In the genomic region with DNA sequence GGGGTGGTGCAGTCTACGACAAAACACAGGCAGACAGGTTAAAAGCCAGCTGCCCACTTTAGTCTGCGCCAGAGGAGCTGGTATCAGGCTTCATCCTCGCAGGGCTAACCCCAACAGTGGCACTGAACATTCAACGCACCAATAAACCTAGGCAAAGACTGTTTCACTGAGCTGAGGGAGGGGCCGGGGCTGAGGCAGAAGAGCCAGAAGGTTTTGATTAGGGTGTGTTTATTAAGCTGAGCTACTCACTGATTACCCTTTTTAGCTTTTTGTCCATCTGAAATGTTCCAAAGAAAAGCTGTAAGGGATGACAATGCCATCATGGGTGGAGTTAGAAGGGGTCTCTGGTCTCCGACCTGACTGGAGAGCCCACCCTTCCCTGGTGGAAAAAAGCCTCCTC, we compare ENCODE assay signal across 8 cellular contexts. TPM values are rescaled to one million over a fixed set of nuclear protein-coding genes. Genes with fewer than 3 reads are reported as not detected.
DNase-seq lines count a peak whose midpoint lies in the region; ATAC-seq, FAIRE-seq and TF ChIP-seq lines count a peak whose summit lies in the region.
"Had no signal": no experiment of that assay in that cellular context is flagged by ENCODE, and none has a peak within 500 bp of the region (broad histone marks: within the 10 kb centered on the region; RNA-seq: fewer than 3 reads in every experiment).

No MANE protein-coding gene starts in this region.

- no peaks in the 10 kb centered on the region for H3K9me2 ChIP-seq in GM23248 (ENCODE audit: insufficient read depth)

- CTCF ChIA-PET in Panc1 (lab: Charles Lee) (interaction anchor here (0.6 kb wide), 1 partner anchor 10 kb away, joined by 6 read pairs; no protein-coding TSS in a partner anchor), endothelial cell of umbilical vein (lab: Charles Lee) (interaction anchor here (2.4 kb wide), 1 partner anchor 10 kb away, joined by 15 read pairs; a partner anchor contains a TSS)

- H3K79me2 ChIP-seq in GM23248 (ENCODE audit: insufficient read depth): peaks cover 57% of the 10 kb centered on the region
- peaks cover 18% of the 10 kb centered on the region for H3K79me2 ChIP-seq in endothelial cell of umbilical vein (ENCODE audit: control insufficient read depth, insufficient read depth, low read length)

- DNase-seq in GM23248 (peak; percentile 47), Panc1 (ENCODE audit: low read depth, low spot score) (no peak), endothelial cell of umbilical vein (ENCODE audit: low read depth, low spot score) (no peak), prostate gland (ENCODE audit: low spot score) (no peak), hippocampal formation (lab: John Stamatoyannopoulos, UW) (no peak), NCI-H526 (lab: John Stamatoyannopoulos, UW) (no peak), amniotic stem cell (lab: John Stamatoyannopoulos, UW) (no peak)
- DNase-seq: NCI-H446 had no signal

- BruUV-seq in Panc1 (replicated peaks; lab: Mats Ljungman, UMichigan) (no TSS peak), endothelial cell of umbilical vein (replicated peaks; lab: Mats Ljungman, UMichigan) (TSS peak; percentile 24)

- dilution Hi-C loops in endothelial cell of umbilical vein (cut with MboI; ENCODE audit: extremely low pct_ligation_motif_present, low sequenced_read_pairs): no loop called here

- TF ChIP-seq POLR2A in endothelial cell of umbilical vein (IDR thresholded peaks at IDR 0.05; ENCODE audit: low read depth, low read length) (no peak), prostate gland (IDR thresholded peaks at IDR 0.05) (no peak)

- H3K4me2 ChIP-seq in GM23248 (ENCODE audit: unreplicated experiment) (peak overlapping the region; percentile 84), endothelial cell of umbilical vein (ENCODE audit: insufficient read depth, low read length) (peak overlapping the region; percentile 59)

- H3K9ac ChIP-seq in GM23248 (peak overlapping the region; percentile 78), endothelial cell of umbilical vein (replicated peaks; ENCODE audit: extremely low read depth, insufficient read depth, low read length) (no peak overlapping the region)

- H2AFZ ChIP-seq in GM23248 (no peak overlapping the region), endothelial cell of umbilical vein (ENCODE audit: low read depth, low read length) (no peak overlapping the region)

- FAIRE-seq in endothelial cell of umbilical vein (lab: Jason Lieb, UNC): no peak

- H4K20me1 ChIP-seq in GM23248 (ENCODE audit: insufficient read depth) (no peaks in the 10 kb centered on the region), endothelial cell of umbilical vein (replicated peaks; ENCODE audit: control insufficient read depth, extremely low read depth, insufficient read depth, low read length) (no peaks in the 10 kb centered on the region)

- no peak for ATAC-seq in Panc1

- 31 to 42% methylated on average over 6 of the region's 6 CpGs for WGBS in GM23248 (ENCODE audit: low coverage in 1 of 2, low lambda C conversion rate in 2 of 2, missing lambda C conversion rate in 2 of 2), 2 experiments
- WGBS in prostate gland: 73% methylated on average over 6 of the region's 6 CpGs

- H3K4me1 ChIP-seq in GM23248 (ENCODE audit: insufficient read depth): peaks cover 7% of the 10 kb centered on the region; the same call in 1 of the 2 replicates
- peaks cover 3% of the 10 kb centered on the region; the same call in 1 of the 2 replicates for H3K4me1 ChIP-seq in Panc1 (ENCODE audit: control insufficient read depth, insufficient read depth, low read length)
- peaks cover 9% of the 10 kb centered on the region for H3K4me1 ChIP-seq in endothelial cell of umbilical vein (ENCODE audit: control insufficient read depth, extremely low read depth, insufficient read depth, low read length)
- peaks cover 12% of the 10 kb centered on the region for H3K4me1 ChIP-seq in prostate gland (replicated peaks)

- peaks cover 17% of the 10 kb centered on the region; the same call in 1 of the 2 replicates for H3K36me3 ChIP-seq in GM23248 (ENCODE audit: low read depth)
- H3K36me3 ChIP-seq in Panc1 (ENCODE audit: control insufficient read depth, insufficient read depth, low read length): no peaks in the 10 kb centered on the region; the same call in 1 of the 2 replicates
- peaks cover 13 to 31% of the 10 kb centered on the region in 2 experiments for H3K36me3 ChIP-seq in endothelial cell of umbilical vein (ENCODE audit: control insufficient read depth in 2 of 2, extremely low read depth in 1 of 2, insufficient read depth in 2 of 2, low read length in 2 of 2)
- H3K36me3 ChIP-seq in prostate gland: peaks cover 0 to 11% of the 10 kb centered on the region in 2 donors

- H3F3A ChIP-seq in GM23248 (ENCODE audit: insufficient read depth): no peaks in the 10 kb centered on the region

- no peaks in the 10 kb centered on the region for H3K9me3 ChIP-seq in GM23248 (ENCODE audit: low read depth)
- no peaks in the 10 kb centered on the region for H3K9me3 ChIP-seq in Panc1 (ENCODE audit: control insufficient read depth, insufficient read depth, low read depth, low read length)
- no peaks in the 10 kb centered on the region for H3K9me3 ChIP-seq in endothelial cell of umbilical vein (replicated peaks; ENCODE audit: control insufficient read depth, insufficient read depth, low read length)
- no peaks in the 10 kb centered on the region for H3K9me3 ChIP-seq in prostate gland

- intact Hi-C loops in Panc1 (cut with micrococcal nuclease; ENCODE audit: unreplicated experiment): no loop called here
- intact Hi-C loops in endothelial cell of umbilical vein (cut with micrococcal nuclease): no loop called here
- intact Hi-C loops in prostate gland (cut with DNase I): no loop called here

- H3K4me3 ChIP-seq in GM23248: peak overlapping the region; percentile 75
- peak overlapping the region; percentile 57 to 63 for H3K4me3 ChIP-seq in Panc1 (ENCODE audit: low read depth in 2 of 2, low read length in 2 of 2)
- peak overlapping the region in 1 of 3 experiments; percentile 42 for H3K4me3 ChIP-seq in endothelial cell of umbilical vein (replicated peaks in 1 of 3; ENCODE audit: insufficient read depth in 1 of 3, low read depth in 1 of 3, low read length in 3 of 3)
- H3K4me3 ChIP-seq in prostate gland: peak overlapping the region; percentile 61 to 73

- POLR2A ChIA-PET in Panc1 (lab: Charles Lee) (no interaction called here), endothelial cell of umbilical vein (lab: Charles Lee) (no interaction called here)

- H3K9me1 ChIP-seq in endothelial cell of umbilical vein (replicated peaks; ENCODE audit: control insufficient read depth, extremely low read depth, insufficient read depth, low read length): no peaks in the 10 kb centered on the region

- in situ Hi-C loops in GM23248 (cut with MboI) (no loop called here), Panc1 (cut with HindIII; ENCODE audit: low pct_unique_long_range_greater_than_20kb, low sequenced_read_pairs) (no loop called here)

- H3K27me3 ChIP-seq in GM23248 (replicated peaks; ENCODE audit: insufficient read depth) (no peaks in the 10 kb centered on the region), Panc1 (ENCODE audit: control insufficient read depth, insufficient read depth, low read length) (no peaks in the 10 kb centered on the region), endothelial cell of umbilical vein (ENCODE audit: control insufficient read depth in 2 of 2, insufficient read depth in 2 of 2, low read length in 2 of 2) (no peaks in the 10 kb centered on the region), prostate gland (replicated peaks; ENCODE audit: insufficient read depth) (no peaks in the 10 kb centered on the region)

- H3K27ac ChIP-seq in GM23248: no peak overlapping the region
- H3K27ac ChIP-seq in Panc1 (ENCODE audit: low read length): no peak overlapping the region
- H3K27ac ChIP-seq in endothelial cell of umbilical vein (ENCODE audit: insufficient read depth, low read depth, low read length): no peak overlapping the region
- peak overlapping the region in 1 of 2 donors; percentile 39 for H3K27ac ChIP-seq in prostate gland

- TF ChIP-seq CTCF in Panc1 (IDR thresholded peaks at IDR 0.05) (no peak), endothelial cell of umbilical vein (IDR thresholded peaks at IDR 0.05; ENCODE audit: extremely low read depth in 1 of 2, insufficient read depth in 1 of 2, low read depth in 1 of 2, low read length in 2 of 2) (no peak), prostate gland (IDR thresholded peaks at IDR 0.05) (no peak)

RNA-seq across cellular contexts. Expression of a gene that starts 1.4 kb away (rescaled TPM):
- 29.6 and 35.0 TPM in 2 replicates for total RNA-seq in GM23248 (2014; rRNA removed; shearing (Covaris generic))
- polyA plus RNA-seq in GM23248 (2016; fragmentation: Nextera tagmentation; extraction: Ambion mirVana) (6.1 and 11.6 TPM in 2 replicates), endothelial cell of umbilical vein (22.3 and 22.8 TPM in 2 replicates)
- total RNA-seq in Panc1 (2021; ENCODE audit: unreplicated experiment) (37.0 TPM), endothelial cell of umbilical vein (32.6 and 35.4 TPM in 2 replicates), prostate gland (10 to 100 TPM; 20.8 to 34.8 TPM)
- polyA plus RNA-seq in Panc1 (2012; ENCODE audit: insufficient read length): 31.7 TPM
- 19.3 and 21.9 TPM in 2 replicates for polyA plus RNA-seq in endothelial cell of umbilical vein (2011; cell fraction: cytosol; rRNA removed)
- 42.1 and 43.3 TPM in 2 replicates for polyA plus RNA-seq in endothelial cell of umbilical vein (2011; cell fraction: nucleus; rRNA removed)
- 21.3 and 23.6 TPM in 2 replicates for polyA plus RNA-seq in endothelial cell of umbilical vein (2012)
- 8.6 and 10.9 TPM in 2 replicates for polyA minus RNA-seq in endothelial cell of umbilical vein
- polyA minus RNA-seq in endothelial cell of umbilical vein (2011; cell fraction: cytosol; rRNA and poly(A)+ RNA removed): 42.3 TPM
- polyA minus RNA-seq in endothelial cell of umbilical vein (2011; cell fraction: nucleus; rRNA and poly(A)+ RNA removed): 10.8 and 12.6 TPM in 2 replicates

RNA-seq across cellular contexts. Expression of a gene that starts 10.2 kb away (rescaled TPM):
- 27.0 and 32.6 TPM in 2 replicates for total RNA-seq in GM23248 (2014; rRNA removed; shearing (Covaris generic))
- polyA plus RNA-seq in GM23248 (2016; fragmentation: Nextera tagmentation; extraction: Ambion mirVana) (24.1 and 26.7 TPM in 2 replicates), endothelial cell of umbilical vein (40.8 and 41.8 TPM in 2 replicates)
- total RNA-seq in Panc1 (2021; ENCODE audit: unreplicated experiment) (35.9 TPM), endothelial cell of umbilical vein (43.2 TPM in 2 replicates), prostate gland (10 to 100 TPM; 34.3 to 62.4 TPM)
- polyA plus RNA-seq in Panc1 (2012; ENCODE audit: insufficient read length): 27.6 TPM
- polyA plus RNA-seq in endothelial cell of umbilical vein (2011; cell fraction: cytosol; rRNA removed): 29.5 and 37.5 TPM in 2 replicates
- 144 and 146 TPM in 2 replicates for polyA plus RNA-seq in endothelial cell of umbilical vein (2011; cell fraction: nucleus; rRNA removed)
- polyA plus RNA-seq in endothelial cell of umbilical vein (2012): 23.9 and 26.7 TPM in 2 replicates
- 25.6 and 26.6 TPM in 2 replicates for polyA minus RNA-seq in endothelial cell of umbilical vein
- 18.8 TPM for polyA minus RNA-seq in endothelial cell of umbilical vein (2011; cell fraction: cytosol; rRNA and poly(A)+ RNA removed)
- polyA minus RNA-seq in endothelial cell of umbilical vein (2011; cell fraction: nucleus; rRNA and poly(A)+ RNA removed): 25.6 and 29.5 TPM in 2 replicates

RNA-seq across cellular contexts. Expression of a gene that starts 16.6 kb away (rescaled TPM):
- 26.9 and 37.1 TPM in 2 replicates for total RNA-seq in GM23248 (2014; rRNA removed; shearing (Covaris generic))
- polyA plus RNA-seq in GM23248 (2016; fragmentation: Nextera tagmentation; extraction: Ambion mirVana) (21.0 and 22.0 TPM in 2 replicates), endothelial cell of umbilical vein (51.0 and 64.3 TPM in 2 replicates)
- total RNA-seq in Panc1 (2021; ENCODE audit: unreplicated experiment) (47.1 TPM), endothelial cell of umbilical vein (21.5 and 22.5 TPM in 2 replicates), prostate gland (100 to 1,000 TPM; 123 to 126 TPM)
- 55.5 TPM for polyA plus RNA-seq in Panc1 (2012; ENCODE audit: insufficient read length)
- polyA plus RNA-seq in endothelial cell of umbilical vein (2011; cell fraction: cytosol; rRNA removed): 22.6 and 30.4 TPM in 2 replicates
- polyA plus RNA-seq in endothelial cell of umbilical vein (2011; cell fraction: nucleus; rRNA removed): 130 and 153 TPM in 2 replicates
- 20.9 and 28.6 TPM in 2 replicates for polyA plus RNA-seq in endothelial cell of umbilical vein (2012)
- polyA minus RNA-seq in endothelial cell of umbilical vein: 24.6 and 25.7 TPM in 2 replicates
- 48.2 TPM for polyA minus RNA-seq in endothelial cell of umbilical vein (2011; cell fraction: cytosol; rRNA and poly(A)+ RNA removed)
- polyA minus RNA-seq in endothelial cell of umbilical vein (2011; cell fraction: nucleus; rRNA and poly(A)+ RNA removed): 35.8 and 48.0 TPM in 2 replicates

RNA-seq across cellular contexts. Expression of a gene that starts 29.9 kb away (rescaled TPM):
- total RNA-seq in GM23248 (2014; rRNA removed; shearing (Covaris generic)): 26.8 and 43.6 TPM in 2 replicates
- polyA plus RNA-seq in GM23248 (2016; fragmentation: Nextera tagmentation; extraction: Ambion mirVana) (31.0 and 33.7 TPM in 2 replicates), endothelial cell of umbilical vein (48.2 and 56.1 TPM in 2 replicates)
- total RNA-seq in Panc1 (2021; ENCODE audit: unreplicated experiment) (63.9 TPM), endothelial cell of umbilical vein (103 and 104 TPM in 2 replicates), prostate gland (100 to 1,000 TPM in 1 of 2 donors, 10 to 100 TPM in 1; 81.3 to 149 TPM)
- polyA plus RNA-seq in Panc1 (2012; ENCODE audit: insufficient read length): 69.9 TPM
- 37.3 and 47.0 TPM in 2 replicates for polyA plus RNA-seq in endothelial cell of umbilical vein (2011; cell fraction: cytosol; rRNA removed)
- 120 and 133 TPM in 2 replicates for polyA plus RNA-seq in endothelial cell of umbilical vein (2011; cell fraction: nucleus; rRNA removed)
- 45.3 and 50.9 TPM in 2 replicates for polyA plus RNA-seq in endothelial cell of umbilical vein (2012)
- polyA minus RNA-seq in endothelial cell of umbilical vein: 88.5 and 92.5 TPM in 2 replicates
- 114 TPM for polyA minus RNA-seq in endothelial cell of umbilical vein (2011; cell fraction: cytosol; rRNA and poly(A)+ RNA removed)
- 77.5 and 108 TPM in 2 replicates for polyA minus RNA-seq in endothelial cell of umbilical vein (2011; cell fraction: nucleus; rRNA and poly(A)+ RNA removed)

RNA-seq across cellular contexts. Expression of a gene that starts 37.2 kb away (rescaled TPM):
- 28.7 and 42.9 TPM in 2 replicates for total RNA-seq in GM23248 (2014; rRNA removed; shearing (Covaris generic))
- polyA plus RNA-seq in GM23248 (2016; fragmentation: Nextera tagmentation; extraction: Ambion mirVana) (97.6 and 99.8 TPM in 2 replicates), endothelial cell of umbilical vein (50.4 and 90.1 TPM in 2 replicates)
- total RNA-seq in Panc1 (2021; ENCODE audit: unreplicated experiment) (86.4 TPM), endothelial cell of umbilical vein (50.7 and 53.3 TPM in 2 replicates), prostate gland (100 to 1,000 TPM in 1 of 2 donors, 10 to 100 TPM in 1; 75.8 to 133 TPM)
- 129 TPM for polyA plus RNA-seq in Panc1 (2012; ENCODE audit: insufficient read length)
- polyA plus RNA-seq in endothelial cell of umbilical vein (2011; cell fraction: cytosol; rRNA removed): 23.9 and 47.2 TPM in 2 replicates
- polyA plus RNA-seq in endothelial cell of umbilical vein (2011; cell fraction: nucleus; rRNA removed): 12.3 and 14.7 TPM in 2 replicates
- polyA plus RNA-seq in endothelial cell of umbilical vein (2012): 38.0 and 55.4 TPM in 2 replicates
- polyA minus RNA-seq in endothelial cell of umbilical vein: 6.6 and 8.1 TPM in 2 replicates
- 21.3 TPM for polyA minus RNA-seq in endothelial cell of umbilical vein (2011; cell fraction: cytosol; rRNA and poly(A)+ RNA removed)
- 2.1 and 4.1 TPM in 2 replicates for polyA minus RNA-seq in endothelial cell of umbilical vein (2011; cell fraction: nucleus; rRNA and poly(A)+ RNA removed)
